In genomic region chr14:29426083-29426482, GRCh38 we compare ENCODE assay signal across 7 cellular contexts.
"Had no signal": no experiment of that assay in that cellular context is flagged by ENCODE, and none has a peak within 500 bp of the region (broad histone marks: within the 10 kb centered on the region; RNA-seq: fewer than 3 reads in every experiment).

No MANE protein-coding gene starts in this region.

- H3K36me3 Mint-ChIP-seq: IgD-negative memory B cell had no signal

- H3K27me3 Mint-ChIP-seq: IgD-negative memory B cell had no signal

- H3K27ac ChIP-seq: HL-60 had no signal

- ATAC-seq: K562 had no signal

- FAIRE-seq: HTR-8/SVneo, K562 had no signal

- H3K4me3 ChIP-seq: K562 had no signal

- H3K27ac Mint-ChIP-seq: IgD-negative memory B cell had no signal

- H3K4me3 Mint-ChIP-seq: IgD-negative memory B cell had no signal

- DNase-seq: IMR-90, KBM-7, KG1 had no signal
